In the genomic region with DNA sequence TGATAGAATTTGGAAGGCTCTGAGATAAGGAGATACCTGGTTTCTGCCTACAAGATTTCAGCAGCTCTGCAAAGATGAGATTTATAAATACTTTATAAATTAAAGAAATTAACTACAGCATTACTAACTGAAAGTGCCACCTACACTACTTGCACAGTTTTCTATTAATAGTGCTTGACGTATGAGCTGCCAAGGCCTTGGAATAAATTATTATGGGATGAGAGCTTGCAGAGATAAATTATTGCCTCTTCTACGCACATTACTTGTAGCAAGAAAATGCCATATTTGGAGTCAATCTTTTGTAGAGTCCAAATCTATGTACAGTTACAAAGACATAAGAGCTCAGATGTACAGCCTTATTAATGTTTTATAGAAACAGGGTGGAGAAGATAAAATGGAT, we compare ENCODE assay signal across 22 cellular contexts.
"Had no signal": no experiment of that assay in that cellular context is flagged by ENCODE, and none has a peak within 500 bp of the region (broad histone marks: within the 10 kb centered on the region; RNA-seq: fewer than 3 reads in every experiment).

No MANE protein-coding gene starts in this region.

- ATAC-seq: heart left ventricle had no signal

- FAIRE-seq: endothelial cell of umbilical vein, islet of Langerhans, urothelium cell line had no signal

- H3K27ac ChIP-seq: colonic mucosa, left ventricle myocardium inferior, neutrophil had no signal

- H3K36me3 ChIP-seq: colonic mucosa, heart left ventricle, left ventricle myocardium inferior, neutrophil had no signal

- H3K4me3 ChIP-seq: colonic mucosa, heart left ventricle, left ventricle myocardium inferior, lung, smooth muscle cell had no signal

- H3K4me1 ChIP-seq: colonic mucosa, heart left ventricle, left ventricle myocardium inferior had no signal

- H3K27me3 ChIP-seq: colonic mucosa, heart left ventricle, neutrophil had no signal

- DNase-seq: colonic mucosa; dermis blood vessel endothelial cell; effector CD4-positive, alpha-beta T cell; endodermal cell; erythroblast; foreskin melanocyte; heart left ventricle; hippocampal formation; left ventricle myocardium inferior; mesenchymal stem cell; midbrain; naive B cell; posterior cingulate gyrus; right cardiac atrium; stimulated activated CD4-positive, alpha-beta T cell treated with anti-CD3 and anti-CD28 coated beads, Interleukin-2, amount 100 ng/mL, for 48 hours; stimulated activated naive CD4-positive, alpha-beta T cell treated with Interleukin-2 at 50 U/mL for 16 hours had no signal

- H3K4me2 ChIP-seq: smooth muscle cell had no signal

- H3K9me3 ChIP-seq: colonic mucosa, heart left ventricle, left ventricle myocardium inferior, neutrophil had no signal
